In genomic region chr11:108222686-108223448, GRCh38 we compare ENCODE assay signal across 1 cellular context.
TF ChIP-seq lines count a peak whose summit lies in the region.

Gene ATM (plus strand): TSS chr11:108223067. CDS start chr11:108227625, 4,558 bp downstream.

TF ChIP-seq in K562, 482 proteins besides CTCF, POLR2A, EP300 and RAD21 (continued from another document and continues in another):
- TF ChIP-seq HMGN3 (IDR thresholded peaks at IDR 0.05; ENCODE audit: borderline replicate concordance, extremely low read depth, insufficient read length, low read depth, low read length) (peak; percentile 55), ETV5 (CRISPR knock-in tag; IDR thresholded peaks at IDR 0.05; ENCODE audit: low read depth) (peak; percentile 99), ZNF830 (CRISPR knock-in tag; IDR thresholded peaks at IDR 0.05) (peak; percentile 61; the same call in 1 of the 2 replicates), PHF21A (IDR thresholded peaks at IDR 0.05; ENCODE audit: borderline replicate concordance, low read depth) (no peak), ZBTB17 (CRISPR knock-in tag; IDR thresholded peaks at IDR 0.05) (0 out of 2 replicates have a peak, but pooled peaks have one; percentile 52), MYC (IDR thresholded peaks at IDR 0.05; ENCODE audit: low read depth, low read length) (peak; percentile 93), MYC (CRISPR knock-in tag; IDR thresholded peaks at IDR 0.05; ENCODE audit: borderline replicate concordance, low read depth) (peak; percentile 70; the same call in 1 of the 2 replicates), RREB1 (CRISPR knock-in tag; IDR thresholded peaks at IDR 0.05) (0 out of 2 replicates have a peak, but pooled peaks have one; percentile 50), ZNF408 (CRISPR knock-in tag; IDR thresholded peaks at IDR 0.05; ENCODE audit: low read depth) (no peak), PREB (CRISPR knock-in tag; IDR thresholded peaks at IDR 0.05) (no peak), POLR2B (IDR thresholded peaks at IDR 0.05; ENCODE audit: low read depth, partially characterized antibody) (peak; percentile 74), CREM (IDR thresholded peaks at IDR 0.05; ENCODE audit: low read depth) (peak; percentile 90), PRDM10 (IDR thresholded peaks at IDR 0.05; ENCODE audit: partially characterized antibody) (peak; percentile 92), FOXM1 (IDR thresholded peaks at IDR 0.05; ENCODE audit: low read depth) (no peak), FOXM1 (CRISPR knock-in tag; IDR thresholded peaks at IDR 0.05; ENCODE audit: low read depth) (peak; percentile 27; the same call in 1 of the 2 replicates), KAT7 (CRISPR knock-in tag; IDR thresholded peaks at IDR 0.05; ENCODE audit: borderline replicate concordance) (no peak; the same call in 1 of the 2 replicates), HLTF (IDR thresholded peaks at IDR 0.05) (peak; percentile 90), KLF16 (IDR thresholded peaks at IDR 0.05) (peak; percentile 78), SUPT5H (IDR thresholded peaks at IDR 0.05) (peak; percentile 61), ESRRA (IDR thresholded peaks at IDR 0.05; ENCODE audit: borderline replicate concordance, low read depth) (peak; percentile 12), ZBTB5 (IDR thresholded peaks at IDR 0.05) (no peak), NFRKB (IDR thresholded peaks at IDR 0.05; ENCODE audit: low read depth) (peak; percentile 84), ZBTB2 (IDR thresholded peaks at IDR 0.05) (peak; percentile 83), SRSF3 (IDR thresholded peaks at IDR 0.05; ENCODE audit: insufficient read depth, low read length) (no peak), VEZF1 (CRISPR knock-in tag; IDR thresholded peaks at IDR 0.05) (peak; percentile 96), NR2C2 (CRISPR knock-in tag; IDR thresholded peaks at IDR 0.05) (peak; percentile 54; the same call in 1 of the 2 replicates), NR2C2 (tag; IDR thresholded peaks at IDR 0.05) (peak; percentile 81), POLR2G (IDR thresholded peaks at IDR 0.05; ENCODE audit: low read depth, low read length) (peak; percentile 91), ZNF699 (CRISPR knock-in tag; IDR thresholded peaks at IDR 0.05; ENCODE audit: insufficient replicate concordance) (no peak), RNF2 (IDR thresholded peaks at IDR 0.05) (peak; percentile 74; the same call in 1 of the 2 replicates), STAG1 (CRISPR knock-in tag; IDR thresholded peaks at IDR 0.05; ENCODE audit: borderline replicate concordance) (no peak), ZNF740 (CRISPR knock-in tag; IDR thresholded peaks at IDR 0.05) (peak; percentile 8; the same call in 1 of the 2 replicates), ZNF740 (tag; IDR thresholded peaks at IDR 0.05) (no peak), CTCFL (IDR thresholded peaks at IDR 0.05; ENCODE audit: borderline replicate concordance, insufficient read depth, low read depth, low read length, poor library complexity, severe bottlenecking) (peak; percentile 61), C11orf30 (IDR thresholded peaks at IDR 0.05; ENCODE audit: low read depth) (0 out of 2 replicates have a peak, but pooled peaks have one; percentile 27), TFE3 (CRISPR knock-in tag; IDR thresholded peaks at IDR 0.05) (peak; percentile 32)
